Comparison of ENCODE assay signal across 1 cellular context in genomic region chr14:93936245-93936644, GRCh38.
TF ChIP-seq lines count a peak whose summit lies in the region.

No MANE protein-coding gene starts in this region.

TF ChIP-seq in GM23338, 12 proteins besides CTCF, POLR2A, EP300 and RAD21 (continued from another document):
- TF ChIP-seq ZNF462 (CRISPR knock-in tag; IDR thresholded peaks at IDR 0.05) (no peak), POLR2AphosphoS5 (IDR thresholded peaks at IDR 0.05; ENCODE audit: low read depth) (no peak), CREB1 (CRISPR knock-in tag; IDR thresholded peaks at IDR 0.05; ENCODE audit: low read depth) (no peak), ZNF331 (CRISPR knock-in tag; IDR thresholded peaks at IDR 0.05; ENCODE audit: low read depth) (no peak), JUNB (IDR thresholded peaks at IDR 0.05; ENCODE audit: unreplicated experiment) (no peak), ETS1 (IDR thresholded peaks at IDR 0.05) (no peak), STAT1 (IDR thresholded peaks at IDR 0.05; ENCODE audit: unreplicated experiment) (no peak), EZH2phosphoT487 (IDR thresholded peaks at IDR 0.05; ENCODE audit: unreplicated experiment) (no peak), EZH2 (IDR thresholded peaks at IDR 0.05; ENCODE audit: low read depth, unreplicated experiment) (no peak), REST (IDR thresholded peaks at IDR 0.05; ENCODE audit: unreplicated experiment) (no peak), NANOG (IDR thresholded peaks at IDR 0.05; ENCODE audit: borderline replicate concordance) (no peak)
